In genomic region chr10:96306516-96306915, GRCh38 we compare ENCODE assay signal across 9 cellular contexts. TPM values are rescaled to one million over a fixed set of nuclear protein-coding genes. Genes with fewer than 3 reads are reported as not detected.
DNase-seq lines count a peak whose midpoint lies in the region; ATAC-seq and TF ChIP-seq lines count a peak whose summit lies in the region.
"Had no signal": no experiment of that assay in that cellular context is flagged by ENCODE, and none has a peak within 500 bp of the region (broad histone marks: within the 10 kb centered on the region; RNA-seq: fewer than 3 reads in every experiment).

No MANE protein-coding gene starts in this region.

- no peak for ATAC-seq in HG03469 (IDR thresholded peaks at IDR 0.05; ENCODE audit: unreplicated experiment)
- no peak for ATAC-seq in activated CD4-positive, CD25-positive, alpha-beta regulatory T cell treated with anti-CD3 and anti-CD28 coated beads, Interleukin-2, amount 50 U/mL, for 24 hours

- H3K27me3 ChIP-seq in prostate gland (replicated peaks; ENCODE audit: insufficient read depth) (no peaks in the 10 kb centered on the region), HAP-1 (ENCODE audit: low read depth) (no peaks in the 10 kb centered on the region)

- TF ChIP-seq CTCF in prostate gland (IDR thresholded peaks at IDR 0.05) = no peak

- DNase-seq in GF-D8 (lab: John Stamatoyannopoulos, UW) = peak; percentile 65
- peak; percentile 79 to 82 for DNase-seq in Kasumi-1 (lab: John Stamatoyannopoulos, UW)
- peak in 35 of 58 donors; percentile 2 to 57 (median 15) for DNase-seq in anterior cingulate cortex (lab: John Stamatoyannopoulos, UW)
- DNase-seq in prostate gland (ENCODE audit: low spot score) = peak; percentile 52
- DNase-seq in NCI-H2227 (lab: John Stamatoyannopoulos, UW; ENCODE audit: unreplicated experiment) = no peak
- DNase-seq in HAP-1 (ENCODE audit: low spot score in 2 of 2) = no peak
- DNase-seq: NCI-H187 treated with DMSO at 0.1 percent for 48 hours had no signal

- H3K4me1 ChIP-seq in prostate gland (replicated peaks) = no peaks in the 10 kb centered on the region
- peaks cover 35% of the 10 kb centered on the region for H3K4me1 ChIP-seq in HAP-1

- WGBS in prostate gland = 42% methylated on average over 8 of the region's 8 CpGs

- no peaks in the 10 kb centered on the region for H3K9me3 ChIP-seq in prostate gland
- H3K9me3 ChIP-seq in HAP-1 = no peaks in the 10 kb centered on the region

- TF ChIP-seq POLR2A in prostate gland (IDR thresholded peaks at IDR 0.05) = no peak

- no peak overlapping the region for H3K27ac ChIP-seq in prostate gland

- H3K4me3 ChIP-seq in prostate gland = no peak overlapping the region
- H3K4me3 ChIP-seq in HAP-1 = no peak overlapping the region

- intact Hi-C loops in prostate gland (cut with DNase I) = no loop called here

- H3K36me3 ChIP-seq in prostate gland (no peaks in the 10 kb centered on the region), HAP-1 (replicated peaks) (no peaks in the 10 kb centered on the region)

- in situ Hi-C loops in HAP-1 (cut with MboI; ENCODE audit: low sequenced_read_pairs) = loop anchor here (25.0 kb wide), 1 partner anchor 294 kb away; no protein-coding TSS in a partner anchor

RNA-seq across cellular contexts. Expression of gene DNTT, which starts 2.3 kb away (rescaled TPM):
- not detected for total RNA-seq in prostate gland

RNA-seq across cellular contexts. Expression of gene BLNK, which starts 35.1 kb away (rescaled TPM):
- total RNA-seq in prostate gland = 1 to 10 TPM; 4.8 to 8.2 TPM

RNA-seq across cellular contexts. Expression of gene OPALIN, which starts 52.3 kb away (rescaled TPM):
- under 1 TPM in 1 of 2 donors, not detected in 1; 0.17 TPM for total RNA-seq in prostate gland

Comparison
In these comparisons a context has a peak if more than half of its experiments do, and no peak if none do; other contexts are left out.
1. DNase-seq: peak in GF-D8 (single experiment), Kasumi-1 (2 of 2), anterior cingulate cortex (35 of 58) and prostate gland (single experiment); none in NCI-H2227 (single experiment) and HAP-1 (0 of 2).